Comparison of ENCODE assay signal across 25 cellular contexts in genomic region chr11:59782080-59782479, GRCh38.
"Had no signal": no experiment of that assay in that cellular context is flagged by ENCODE, and none has a peak within 500 bp of the region (broad histone marks: within the 10 kb centered on the region; RNA-seq: fewer than 3 reads in every experiment).

No MANE protein-coding gene starts in this region.

- H3K4me3 ChIP-seq: dorsolateral prefrontal cortex, esophagus muscularis mucosa, gastroesophageal sphincter, lung, psoas muscle, right lobe of liver, spleen, stomach, thoracic aorta, transverse colon had no signal

- H3K4me3 Mint-ChIP-seq: nephron progenitor cell had no signal

- H3K27ac Mint-ChIP-seq: nephron progenitor cell had no signal

- H3K36me3 ChIP-seq: right lobe of liver, thoracic aorta had no signal

- H3K9me3 ChIP-seq: esophagus muscularis mucosa, gastroesophageal sphincter, psoas muscle, right lobe of liver, stomach, thoracic aorta, transverse colon had no signal

- H3K27ac ChIP-seq: dorsolateral prefrontal cortex, esophagus muscularis mucosa, gastroesophageal sphincter, parathyroid adenoma, psoas muscle, right lobe of liver, spleen, stomach, thoracic aorta, transverse colon had no signal

- ATAC-seq: gastroesophageal sphincter, left cardiac atrium, left ventricle myocardium superior, psoas muscle, right lobe of liver had no signal

- FAIRE-seq: kidney had no signal

- H3K27me3 ChIP-seq: dorsolateral prefrontal cortex, esophagus muscularis mucosa, gastroesophageal sphincter, right lobe of liver, spleen, stomach, transverse colon had no signal

- DNase-seq: cortex of kidney; dorsolateral prefrontal cortex; effector CD8-positive, alpha-beta T cell; kidney; left cardiac atrium; left ventricle myocardium superior; mesenchymal stem cell; midbrain; nephron progenitor cell; psoas muscle; retina; right lobe of liver; spleen; stimulated activated CD4-positive, alpha-beta T cell treated with anti-CD3 and anti-CD28 coated beads, Interleukin-15, amount 100 ng/mL, for 24 hours; stimulated activated CD4-positive, alpha-beta T cell treated with anti-CD3 and anti-CD28 coated beads, Interleukin-2, amount 100 ng/mL, for 24 hours; stimulated activated CD4-positive, alpha-beta T cell treated with anti-CD3 and anti-CD28 coated beads, Interleukin-4, amount 100 ng/mL, for 4 hours; stimulated activated naive CD4-positive, alpha-beta T cell; stomach; substantia nigra; transverse colon had no signal
